12 cellular contexts compared by ENCODE assay signal in the genomic region with DNA sequence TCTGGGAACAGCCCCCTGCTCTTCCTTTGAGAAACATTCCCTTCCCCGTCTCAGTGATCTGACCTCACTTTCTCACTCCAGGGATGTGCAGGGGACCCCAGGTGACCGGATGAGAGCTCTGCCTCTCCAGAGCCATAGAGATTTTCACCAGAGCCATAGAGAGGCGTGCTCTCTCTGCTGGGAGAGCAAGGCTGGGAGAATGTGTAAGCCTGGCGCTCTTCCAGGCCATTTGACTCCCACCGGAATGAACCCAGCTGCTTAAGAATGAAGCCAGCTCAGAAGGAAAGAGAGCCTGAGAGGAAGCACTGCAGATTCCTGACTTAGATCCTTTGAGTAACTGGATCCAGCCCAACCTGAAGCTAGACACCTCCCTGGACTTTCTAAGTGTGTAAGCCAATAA.
DNase-seq lines count a peak whose midpoint lies in the region; ATAC-seq and TF ChIP-seq lines count a peak whose summit lies in the region.
"Had no signal": no experiment of that assay in that cellular context is flagged by ENCODE, and none has a peak within 500 bp of the region (broad histone marks: within the 10 kb centered on the region; RNA-seq: fewer than 3 reads in every experiment).

No MANE protein-coding gene starts in this region.

- CTCF ChIA-PET in AG04450 (lab: Charles Lee): interaction anchor here (0.8 to 3.7 kb wide), 7 partner anchors 9 to 588 kb away, joined by 3 to 17 read pairs (median 3); partner anchors contain the start of gene PPARGC1A

- WGBS in prostate gland: 15% methylated on average over 5 of the region's 5 CpGs

- TF ChIP-seq POLR2A in prostate gland (IDR thresholded peaks at IDR 0.05): no peak

- H3K9ac ChIP-seq in HUES48 (ENCODE audit: low read depth, low read length): 0 out of 2 replicates have a peak overlapping the region, but pooled peaks have one; percentile 1
- H3K9ac ChIP-seq: BLaER1 had no signal

- H3K9me3 ChIP-seq in AG04450 (ENCODE audit: control insufficient read depth, insufficient read depth, low read length) (no peaks in the 10 kb centered on the region), HUES48 (ENCODE audit: control insufficient read depth, insufficient read depth, low read length) (no peaks in the 10 kb centered on the region), prostate gland (no peaks in the 10 kb centered on the region)
- H3K9me3 ChIP-seq: BLaER1 had no signal

- intact Hi-C loops in prostate gland (cut with DNase I): loop anchor here (10.0 kb wide), 2 partner anchors 77 to 317 kb away; partner anchors contain the start of gene SOD3

- H3K36me3 ChIP-seq in HUES48 (ENCODE audit: control insufficient read depth, insufficient read depth, low read length) (no peaks in the 10 kb centered on the region), prostate gland (no peaks in the 10 kb centered on the region)
- H3K36me3 ChIP-seq: BLaER1 had no signal

- H3K27ac ChIP-seq in AG04450 (ENCODE audit: low read depth, low read length) (peak overlapping the region; percentile 23), HUES48 (ENCODE audit: low read depth, low read length) (no peak overlapping the region), prostate gland (no peak overlapping the region)
- H3K27ac ChIP-seq: BLaER1 had no signal

- H3K4me1 ChIP-seq in HUES48 (ENCODE audit: control insufficient read depth, insufficient read depth, low read length): peaks cover 28% of the 10 kb centered on the region
- no peaks in the 10 kb centered on the region for H3K4me1 ChIP-seq in prostate gland (replicated peaks)

- DNase-seq in AG04450 (ENCODE audit: low read depth, low spot score): peak; percentile 76
- peak; percentile 81 to 89 for DNase-seq in cardiac fibroblast (ENCODE audit: low read depth in 2 of 2)
- DNase-seq in kidney glomerular epithelial cell (lab: John Stamatoyannopoulos, UW): peak; percentile 82
- no peak for DNase-seq in activated naive CD4-positive, alpha-beta T cell (lab: John Stamatoyannopoulos, UW)
- DNase-seq in prostate gland (ENCODE audit: low spot score): no peak
- DNase-seq: activated T-cell treated with anti-CD3 and anti-CD28 coated beads, Interleukin-2, amount 50 U/mL, for 4 hours; immature natural killer cell; T-helper 2 cell had no signal

- POLR2A ChIA-PET in AG04450 (lab: Yijun Ruan, JAX): no interaction called here

- peaks cover 3% of the 10 kb centered on the region for H3K27me3 ChIP-seq in AG04450 (ENCODE audit: control insufficient read depth, insufficient read depth, low read length)
- H3K27me3 ChIP-seq in HUES48 (ENCODE audit: control insufficient read depth, insufficient read depth, low read length): no peaks in the 10 kb centered on the region; the same call in 1 of the 2 replicates
- no peaks in the 10 kb centered on the region for H3K27me3 ChIP-seq in prostate gland (replicated peaks; ENCODE audit: insufficient read depth)

- no peak for ATAC-seq in HG03135 (IDR thresholded peaks at IDR 0.05; ENCODE audit: unreplicated experiment)
- ATAC-seq in HG03097 (IDR thresholded peaks at IDR 0.05; ENCODE audit: low FRiP score, unreplicated experiment): no peak
- ATAC-seq: activated T-cell treated with anti-CD3 and anti-CD28 coated beads, Interleukin-2, amount 50 U/mL, for 4 hours had no signal

- TF ChIP-seq CTCF in AG04450 (IDR thresholded peaks at IDR 0.05; ENCODE audit: low read depth, low read length) (peak; percentile 17; the same call in 1 of the 2 replicates), cardiac fibroblast (IDR thresholded peaks at IDR 0.05; ENCODE audit: low read depth, low read length) (no peak), prostate gland (IDR thresholded peaks at IDR 0.05) (no peak)

- H3K4me3 ChIP-seq in AG04450 (ENCODE audit: low read depth, low read length): no peak overlapping the region
- H3K4me3 ChIP-seq in HUES48 (ENCODE audit: low read depth, low read length): no peak overlapping the region
- no peak overlapping the region for H3K4me3 ChIP-seq in cardiac fibroblast (replicated peaks in 1 of 2; ENCODE audit: low read depth in 2 of 2, low read length in 2 of 2)
- no peak overlapping the region for H3K4me3 ChIP-seq in prostate gland
- H3K4me3 ChIP-seq: BLaER1 had no signal

Comparison
In these comparisons a context has a peak if more than half of its experiments do, and no peak if none do; other contexts are left out.
1. DNase-seq: peak in AG04450 (single experiment), cardiac fibroblast (2 of 2) and kidney glomerular epithelial cell (single experiment); none in activated naive CD4-positive, alpha-beta T cell (0 of 4) and prostate gland (single experiment).